In genomic region chr22:38276161-38276560, GRCh38 we compare ENCODE assay signal across 1 cellular context.
TF ChIP-seq lines count a peak whose summit lies in the region.

No MANE protein-coding gene starts in this region.

TF ChIP-seq in GM12878, 131 proteins besides CTCF, POLR2A, EP300 and RAD21 (continued from another document):
- TF ChIP-seq SKIL (IDR thresholded peaks at IDR 0.05; ENCODE audit: low read depth, poor library complexity, severe bottlenecking) (no peak), RAD51 (IDR thresholded peaks at IDR 0.05) (no peak), EED (IDR thresholded peaks at IDR 0.05; ENCODE audit: low read depth) (no peak), POLR2AphosphoS2 (IDR thresholded peaks at IDR 0.05; ENCODE audit: low read depth, low read length) (no peak), GABPA (IDR thresholded peaks at IDR 0.05; ENCODE audit: low read depth) (no peak), ZZZ3 (IDR thresholded peaks at IDR 0.05; ENCODE audit: control insufficient read depth, insufficient read length, low read depth) (no peak), ETV6 (conservative IDR thresholded peaks at IDR 0.05 in 1 of 2, IDR thresholded peaks at IDR 0.05 in 1 of 2; ENCODE audit: borderline replicate concordance in 1 of 2, low read depth in 1 of 2) (no peak), SP1 (IDR thresholded peaks at IDR 0.05; ENCODE audit: low read depth, low read length) (no peak), ZBTB40 (IDR thresholded peaks at IDR 0.05; ENCODE audit: borderline replicate concordance) (no peak), MYC (IDR thresholded peaks at IDR 0.05; ENCODE audit: insufficient read depth, insufficient read length, insufficient replicate concordance, low read length, severe bottlenecking) (no peak)
- TF ChIP-seq, protein P1, sequence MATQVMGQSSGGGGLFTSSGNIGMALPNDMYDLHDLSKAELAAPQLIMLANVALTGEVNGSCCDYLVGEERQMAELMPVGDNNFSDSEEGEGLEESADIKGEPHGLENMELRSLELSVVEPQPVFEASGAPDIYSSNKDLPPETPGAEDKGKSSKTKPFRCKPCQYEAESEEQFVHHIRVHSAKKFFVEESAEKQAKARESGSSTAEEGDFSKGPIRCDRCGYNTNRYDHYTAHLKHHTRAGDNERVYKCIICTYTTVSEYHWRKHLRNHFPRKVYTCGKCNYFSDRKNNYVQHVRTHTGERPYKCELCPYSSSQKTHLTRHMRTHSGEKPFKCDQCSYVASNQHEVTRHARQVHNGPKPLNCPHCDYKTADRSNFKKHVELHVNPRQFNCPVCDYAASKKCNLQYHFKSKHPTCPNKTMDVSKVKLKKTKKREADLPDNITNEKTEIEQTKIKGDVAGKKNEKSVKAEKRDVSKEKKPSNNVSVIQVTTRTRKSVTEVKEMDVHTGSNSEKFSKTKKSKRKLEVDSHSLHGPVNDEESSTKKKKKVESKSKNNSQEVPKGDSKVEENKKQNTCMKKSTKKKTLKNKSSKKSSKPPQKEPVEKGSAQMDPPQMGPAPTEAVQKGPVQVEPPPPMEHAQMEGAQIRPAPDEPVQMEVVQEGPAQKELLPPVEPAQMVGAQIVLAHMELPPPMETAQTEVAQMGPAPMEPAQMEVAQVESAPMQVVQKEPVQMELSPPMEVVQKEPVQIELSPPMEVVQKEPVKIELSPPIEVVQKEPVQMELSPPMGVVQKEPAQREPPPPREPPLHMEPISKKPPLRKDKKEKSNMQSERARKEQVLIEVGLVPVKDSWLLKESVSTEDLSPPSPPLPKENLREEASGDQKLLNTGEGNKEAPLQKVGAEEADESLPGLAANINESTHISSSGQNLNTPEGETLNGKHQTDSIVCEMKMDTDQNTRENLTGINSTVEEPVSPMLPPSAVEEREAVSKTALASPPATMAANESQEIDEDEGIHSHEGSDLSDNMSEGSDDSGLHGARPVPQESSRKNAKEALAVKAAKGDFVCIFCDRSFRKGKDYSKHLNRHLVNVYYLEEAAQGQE (IDR thresholded peaks at IDR 0.05; ENCODE audit: low read depth, low read length) = no peak
